In the genomic region with DNA sequence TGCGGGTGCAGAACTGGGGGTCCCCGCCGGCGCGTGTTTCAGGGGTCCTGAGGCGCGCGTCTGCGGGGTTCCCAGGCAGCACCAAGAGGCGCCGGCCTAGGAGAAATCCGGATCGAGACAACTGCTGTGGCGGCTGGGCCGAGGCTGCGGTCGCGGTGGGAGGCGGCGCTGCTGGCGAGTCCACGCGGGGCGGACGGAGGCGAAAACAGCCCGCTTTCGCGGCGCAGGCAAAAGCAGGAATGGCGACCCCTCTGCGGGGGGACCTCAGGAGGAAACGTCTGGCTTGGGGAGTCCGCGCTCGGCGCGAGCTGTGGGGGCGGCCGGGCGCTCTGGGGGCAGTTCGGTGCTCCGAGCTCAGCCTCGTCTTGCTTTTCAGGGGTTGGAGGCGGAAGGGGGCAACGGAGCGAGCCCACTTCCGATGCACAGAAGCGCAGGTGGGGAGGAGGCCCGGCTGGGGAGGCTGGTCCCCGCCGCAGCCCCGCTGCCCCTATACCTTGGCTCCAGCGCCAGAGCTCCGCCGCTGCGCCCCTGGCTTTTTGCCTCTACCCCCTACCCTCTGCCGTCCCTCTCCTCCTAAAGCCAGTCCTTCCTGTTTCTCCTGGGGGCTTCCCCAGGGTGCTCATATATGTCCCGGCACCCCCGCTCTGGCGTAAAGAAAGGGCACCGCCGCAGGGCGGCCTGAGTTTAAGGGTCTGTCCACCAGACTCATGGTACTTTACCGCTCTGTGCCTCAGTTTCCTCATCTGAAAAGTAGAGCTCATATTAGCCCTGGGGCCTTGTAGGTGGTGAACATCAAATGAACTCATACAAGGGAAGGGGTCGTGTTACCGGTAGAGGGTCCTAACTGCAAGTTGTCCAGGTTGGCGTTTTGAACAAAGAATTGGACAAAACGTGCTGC, we compare ENCODE assay signal across 8 cellular contexts.
DNase-seq lines count a peak whose midpoint lies in the region; ATAC-seq, FAIRE-seq and TF ChIP-seq lines count a peak whose summit lies in the region.

No MANE protein-coding gene starts in this region.

- H3K36me3 Mint-ChIP-seq in brain: peaks cover 8% of the 10 kb centered on the region

- H3K27me3 ChIP-seq in SJSA1 (replicated peaks) (peaks cover 15% of the 10 kb centered on the region), iPS-20b (ENCODE audit: insufficient read depth, low read length) (peaks cover 40% of the 10 kb centered on the region), small intestine (ENCODE audit: control insufficient read depth in 2 of 2, insufficient read depth in 2 of 2, low read length in 2 of 2) (no peaks in the 10 kb centered on the region)

- peaks cover 5 to 22% (median 12%) of the 10 kb centered on the region in 5 experiments for H3K9me3 Mint-ChIP-seq in brain

- H3K9me3 ChIP-seq in SJSA1 (replicated peaks): no peaks in the 10 kb centered on the region
- H3K9me3 ChIP-seq in iPS-20b (ENCODE audit: insufficient read depth, low read depth, low read length): peaks cover 4% of the 10 kb centered on the region; the same call in 1 of the 2 replicates
- H3K9me3 ChIP-seq in small intestine (ENCODE audit: control insufficient read depth, low read depth): no peaks in the 10 kb centered on the region

- H3K27ac ChIP-seq in SJSA1 (no peak overlapping the region), iPS-20b (ENCODE audit: low read length) (no peak overlapping the region), small intestine (ENCODE audit: low read depth in 1 of 2, low read length in 1 of 2) (peak overlapping the region; percentile 80 to 88)

- H3K9ac ChIP-seq in iPS-20b (ENCODE audit: low read depth, low read length): peak overlapping the region; percentile 32; the same call in 1 of the 2 replicates

- peak overlapping the region; percentile 45 to 79 (median 78) for H3K4me3 Mint-ChIP-seq in brain

- DNase-seq in SJSA1 (ENCODE audit: low read depth in 1 of 2, low spot score in 2 of 2) (peak in 1 of 2 experiments; percentile 38), small intestine (peak; percentile 21), NCI-H1436 (lab: John Stamatoyannopoulos, UW) (no peak), NCI-H128 (lab: John Stamatoyannopoulos, UW; ENCODE audit: unreplicated experiment) (no peak)

- H3K36me3 ChIP-seq in SJSA1 (no peaks in the 10 kb centered on the region), iPS-20b (ENCODE audit: insufficient read depth, low read depth, low read length) (no peaks in the 10 kb centered on the region), small intestine (ENCODE audit: control insufficient read depth in 2 of 2, insufficient read depth in 2 of 2, low read length in 2 of 2) (no peaks in the 10 kb centered on the region)

- peaks cover 21% of the 10 kb centered on the region for H3K4me1 Mint-ChIP-seq in brain

- TF ChIP-seq CTCF in brain (conservative IDR thresholded peaks at IDR 0.05): no peak

- no peak for FAIRE-seq in small intestine (lab: Jason Lieb, UNC)

- H3K4me3 ChIP-seq in GM08714 (ENCODE audit: low read length): peak overlapping the region; percentile 57; the same call in 1 of the 2 replicates
- H3K4me3 ChIP-seq in SJSA1: peak overlapping the region; percentile 49
- H3K4me3 ChIP-seq in iPS-20b (ENCODE audit: low read length): peak overlapping the region; percentile 71
- H3K4me3 ChIP-seq in small intestine (ENCODE audit: low read depth in 1 of 2, low read length in 2 of 2): peak overlapping the region; percentile 42 to 62

- H3K27me3 Mint-ChIP-seq in brain: peaks cover 4% of the 10 kb centered on the region

- no peak overlapping the region for H3K27ac Mint-ChIP-seq in brain

- ATAC-seq in HG02678 (IDR thresholded peaks at IDR 0.05; ENCODE audit: unreplicated experiment): peak; percentile 38

- H3K4me1 ChIP-seq in SJSA1 (replicated peaks): peaks cover 22% of the 10 kb centered on the region
- no peaks in the 10 kb centered on the region for H3K4me1 ChIP-seq in iPS-20b (ENCODE audit: insufficient read depth, low read length)
- H3K4me1 ChIP-seq in small intestine (ENCODE audit: control insufficient read depth in 2 of 2, insufficient read depth in 1 of 2, low read depth in 1 of 2, low read length in 1 of 2): peaks cover 0 to 2% of the 10 kb centered on the region in 2 donors

- WGBS in small intestine, 3 donors: 2 to 43% (median 9%) methylated on average over 55 to 69 of the region's 69 CpGs

Comparison
In these comparisons a context has a peak if more than half of its experiments do, and no peak if none do; other contexts are left out.
1. H3K27ac ChIP-seq: peak in small intestine (2 of 2); none in SJSA1 (single experiment) and iPS-20b (single experiment).
2. Peak in every context shown above with its lines, with median percentiles within 50 percentile points of each other: H3K4me3 ChIP-seq.